8 cellular contexts compared by ENCODE assay signal in the genomic region with DNA sequence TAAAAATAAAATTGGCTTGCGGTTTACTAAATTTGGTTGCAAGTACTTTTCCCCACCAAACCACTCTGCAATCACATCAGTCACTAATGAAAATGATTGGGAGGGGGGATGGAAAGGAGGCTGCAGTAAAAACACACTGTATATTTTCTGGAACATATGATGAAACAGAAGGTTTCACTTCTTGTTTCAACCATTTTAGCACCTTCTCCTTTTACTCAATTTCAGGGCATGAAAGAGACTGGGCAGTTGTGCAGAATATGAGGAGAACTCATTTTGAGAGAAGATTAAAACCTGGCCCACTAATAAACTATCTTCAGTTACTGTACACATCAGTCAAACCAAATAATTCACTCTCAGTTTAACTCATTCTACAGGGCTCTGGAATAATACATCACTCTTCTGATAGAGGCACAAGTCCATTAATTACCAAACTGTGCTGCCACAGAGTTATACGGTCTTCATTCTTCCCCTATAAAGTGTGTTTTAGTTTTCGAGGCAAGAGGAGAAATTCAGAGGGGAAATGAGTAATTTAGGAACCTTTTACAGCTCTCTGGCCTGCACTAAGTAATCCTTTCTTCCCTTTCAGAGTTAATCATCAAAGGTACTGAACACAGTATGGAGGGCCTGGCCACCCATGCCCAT. TPM values are rescaled to one million over a fixed set of nuclear protein-coding genes. Genes with fewer than 3 reads are reported as not detected.
DNase-seq lines count a peak whose midpoint lies in the region; ATAC-seq, FAIRE-seq and TF ChIP-seq lines count a peak whose summit lies in the region.

No MANE protein-coding gene starts in this region.

- H3F3A ChIP-seq in SK-N-SH (replicated peaks; ENCODE audit: insufficient read depth) = peaks cover 7% of the 10 kb centered on the region

- TF ChIP-seq EP300 in SK-N-SH (IDR thresholded peaks at IDR 0.05; ENCODE audit: borderline replicate concordance in 1 of 2, low read depth in 1 of 2, low read length in 1 of 2) = no peak

- H3K4me1 Mint-ChIP-seq in activated naive CD4-positive, alpha-beta T cell treated with anti-CD3 and anti-CD28 coated beads, Interleukin-2, amount 10 ng/mL, durations not matched to agents 7 days and 5 days = peaks cover 34% of the 10 kb centered on the region

- H2AFZ ChIP-seq in SK-N-SH (ENCODE audit: low read depth) = no peak overlapping the region

- POLR2A ChIA-PET in SK-N-SH (lab: Yijun Ruan, JAX) = no interaction called here

- WGBS in SK-N-SH (ENCODE audit: low lambda C conversion rate) = 76% methylated on average over 3 of the region's 3 CpGs
- 51 to 81% (median 64%) methylated on average over 3 of the region's 3 CpGs for WGBS in small intestine, 3 donors

- H3K36me3 Mint-ChIP-seq in activated naive CD4-positive, alpha-beta T cell treated with anti-CD3 and anti-CD28 coated beads, Interleukin-2, amount 50 U/mL, for 72 hours = peaks cover 5 to 14% of the 10 kb centered on the region in 2 donors
- H3K36me3 Mint-ChIP-seq in activated naive CD4-positive, alpha-beta T cell treated with anti-CD3 and anti-CD28 coated beads, Interleukin-2, amount 10 ng/mL, durations not matched to agents 7 days and 5 days = peaks cover 2% of the 10 kb centered on the region

- no peaks in the 10 kb centered on the region for H3K27me3 ChIP-seq in SK-N-SH (ENCODE audit: insufficient read depth)
- no peaks in the 10 kb centered on the region for H3K27me3 ChIP-seq in small intestine (ENCODE audit: control insufficient read depth in 2 of 2, insufficient read depth in 2 of 2, low read length in 2 of 2)

- no peak for DNase-seq in activated naive CD4-positive, alpha-beta T cell treated with anti-CD3 and anti-CD28 coated beads, Interleukin-2, amount 50 U/mL, for 72 hours (ENCODE audit: low spot score in 2 of 2)
- DNase-seq in activated naive CD4-positive, alpha-beta T cell treated with anti-CD3 and anti-CD28 coated beads, Interleukin-2, amount 10 ng/mL, durations not matched to agents 7 days and 5 days = no peak
- peak; percentile 87 for DNase-seq in SKM-1 treated with dmso at 0.1 percent for 144 hours (lab: John Stamatoyannopoulos, UW; ENCODE audit: unreplicated experiment)
- no peak for DNase-seq in stimulated activated naive CD8-positive, alpha-beta T cell treated with anti-CD3 and anti-CD28 coated beads, Interleukin-15, Interleukin-2, amounts not matched to agents 100 U/mL and 50 U/mL, for 24 hours
- DNase-seq in central memory CD4-positive, alpha-beta T cell = no peak
- DNase-seq in SK-N-SH = no peak
- no peak for DNase-seq in small intestine

- no peak overlapping the region for H3K4me3 Mint-ChIP-seq in activated naive CD4-positive, alpha-beta T cell treated with anti-CD3 and anti-CD28 coated beads, Interleukin-2, amount 10 ng/mL, durations not matched to agents 7 days and 5 days

- H3K9me3 ChIP-seq in SK-N-SH (no peaks in the 10 kb centered on the region), small intestine (ENCODE audit: control insufficient read depth, low read depth) (no peaks in the 10 kb centered on the region)

- no peak overlapping the region for H3K4me3 ChIP-seq in SK-N-SH (ENCODE audit: low read depth in 2 of 2, low read length in 1 of 2)
- no peak overlapping the region for H3K4me3 ChIP-seq in small intestine (ENCODE audit: low read depth in 1 of 2, low read length in 2 of 2)

- peaks cover 0 to 4% of the 10 kb centered on the region in 2 donors for H3K9me3 Mint-ChIP-seq in activated naive CD4-positive, alpha-beta T cell treated with anti-CD3 and anti-CD28 coated beads, Interleukin-2, amount 50 U/mL, for 72 hours
- H3K9me3 Mint-ChIP-seq in activated naive CD4-positive, alpha-beta T cell treated with anti-CD3 and anti-CD28 coated beads, Interleukin-2, amount 10 ng/mL, durations not matched to agents 7 days and 5 days = no peaks in the 10 kb centered on the region

- CTCF ChIA-PET in activated naive CD4-positive, alpha-beta T cell treated with anti-CD3 and anti-CD28 coated beads, Interleukin-2, amount 10 ng/mL, durations not matched to agents 7 days and 5 days (lab: Charles Lee) = no interaction called here
- CTCF ChIA-PET in SK-N-SH (lab: Yijun Ruan, JAX) = interaction anchor here (1.7 kb wide), 1 partner anchor 8 kb away, joined by 4 read pairs; no protein-coding TSS in a partner anchor

- H3K36me3 ChIP-seq in SK-N-SH (replicated peaks in 1 of 2; ENCODE audit: control insufficient read depth in 1 of 2, insufficient read depth in 2 of 2, low read length in 1 of 2) (no peaks in the 10 kb centered on the region), small intestine (ENCODE audit: control insufficient read depth in 2 of 2, insufficient read depth in 2 of 2, low read length in 2 of 2) (no peaks in the 10 kb centered on the region)

- no peak overlapping the region for H3K4me2 ChIP-seq in SK-N-SH

- peaks cover 5% of the 10 kb centered on the region; the same call in 1 of the 2 replicates for H3K79me2 ChIP-seq in SK-N-SH (ENCODE audit: insufficient read depth)

- H3K27ac Mint-ChIP-seq in activated naive CD4-positive, alpha-beta T cell treated with anti-CD3 and anti-CD28 coated beads, Interleukin-2, amount 50 U/mL, for 72 hours = peak overlapping the region; percentile 78 to 85
- H3K27ac Mint-ChIP-seq in activated naive CD4-positive, alpha-beta T cell treated with anti-CD3 and anti-CD28 coated beads, Interleukin-2, amount 10 ng/mL, durations not matched to agents 7 days and 5 days = no peak overlapping the region

- ATAC-seq in activated naive CD4-positive, alpha-beta T cell treated with anti-CD3 and anti-CD28 coated beads, Interleukin-2, amount 50 U/mL, for 72 hours = peak; percentile 81 to 83
- ATAC-seq in HG02973 (IDR thresholded peaks at IDR 0.05; ENCODE audit: unreplicated experiment) = peak; percentile 74
- peak; percentile 71 for ATAC-seq in stimulated activated naive CD8-positive, alpha-beta T cell treated with anti-CD3 and anti-CD28 coated beads, Interleukin-15, Interleukin-2, amounts not matched to agents 100 U/mL and 50 U/mL, for 24 hours

- H3K27ac ChIP-seq in SK-N-SH (ENCODE audit: low read depth in 2 of 2, low read length in 1 of 2) (no peak overlapping the region), small intestine (ENCODE audit: low read depth in 1 of 2, low read length in 1 of 2) (no peak overlapping the region)

- no peaks in the 10 kb centered on the region for H4K20me1 ChIP-seq in SK-N-SH (ENCODE audit: insufficient read depth)

- H3K27me3 Mint-ChIP-seq in activated naive CD4-positive, alpha-beta T cell treated with anti-CD3 and anti-CD28 coated beads, Interleukin-2, amount 10 ng/mL, durations not matched to agents 7 days and 5 days = peaks cover 3% of the 10 kb centered on the region

- no peak for TF ChIP-seq CTCF in SK-N-SH (IDR thresholded peaks at IDR 0.05)

- H3K4me1 ChIP-seq in SK-N-SH (ENCODE audit: control insufficient read depth in 1 of 2, insufficient read depth in 2 of 2, low read depth in 1 of 2, low read length in 1 of 2) = peaks cover 0 to 10% of the 10 kb centered on the region in 2 experiments; a peak in 1 of 4 replicates
- peaks cover 0 to 7% of the 10 kb centered on the region in 2 donors for H3K4me1 ChIP-seq in small intestine (ENCODE audit: control insufficient read depth in 2 of 2, insufficient read depth in 1 of 2, low read depth in 1 of 2, low read length in 1 of 2)

- no peak for FAIRE-seq in small intestine (lab: Jason Lieb, UNC)

- no peaks in the 10 kb centered on the region for H3K9me2 ChIP-seq in SK-N-SH

- TF ChIP-seq RAD21 in SK-N-SH (IDR thresholded peaks at IDR 0.05; ENCODE audit: low read length) = no peak

- no peak overlapping the region for H3K9ac ChIP-seq in SK-N-SH

TF ChIP-seq in SK-N-SH, 30 proteins besides CTCF, POLR2A, EP300 and RAD21:
- no peak for TF ChIP-seq GABPA (IDR thresholded peaks at IDR 0.05; ENCODE audit: low read depth)
- no peak for TF ChIP-seq SMC3 (IDR thresholded peaks at IDR 0.05; ENCODE audit: low read depth, low read length)
- no peak for TF ChIP-seq JUND (IDR thresholded peaks at IDR 0.05)
- no peak for TF ChIP-seq ELF1 (IDR thresholded peaks at IDR 0.05)
- no peak for TF ChIP-seq IRF3 (IDR thresholded peaks at IDR 0.05; ENCODE audit: low read depth, low read length)
- TF ChIP-seq FOSL2 (IDR thresholded peaks at IDR 0.05; ENCODE audit: borderline replicate concordance, low read depth) = no peak
- TF ChIP-seq TEAD4 (IDR thresholded peaks at IDR 0.05; ENCODE audit: borderline replicate concordance, insufficient read depth) = no peak
- no peak for TF ChIP-seq PBX3 (IDR thresholded peaks at IDR 0.05)
- TF ChIP-seq TAF1 (IDR thresholded peaks at IDR 0.05; ENCODE audit: borderline replicate concordance, low read depth, low read length) = no peak
- no peak for TF ChIP-seq EZH2phosphoT487 (IDR thresholded peaks at IDR 0.05; ENCODE audit: borderline replicate concordance, low read depth)

RNA-seq across cellular contexts. Expression of gene JAZF1, which starts 25.5 kb away (rescaled TPM):
- total RNA-seq in activated naive CD4-positive, alpha-beta T cell treated with anti-CD3 and anti-CD28 coated beads, Interleukin-2, amount 50 U/mL, for 72 hours = 1 to 10 TPM; 3.3 to 3.4 TPM
- polyA plus RNA-seq in SK-N-SH (2012; rRNA removed) (1.3 and 1.7 TPM in 2 replicates), small intestine (1 to 10 TPM in 2 of 3 donors, under 1 TPM in 1; 0.67 to 3.6 (median 3.5) TPM)
- 3.0 and 3.5 TPM in 2 replicates for polyA plus RNA-seq in SK-N-SH (2012; cell fraction: cytosol; rRNA removed)
- 1.6 and 2.2 TPM in 2 replicates for polyA plus RNA-seq in SK-N-SH (2012; cell fraction: nucleus; rRNA removed)
